ENCODE assay signal across 1 cellular context in genomic region chr11:72814139-72814830, GRCh38.
TF ChIP-seq lines count a peak whose summit lies in the region.

TSS of gene ATG16L2 (plus strand) at chr11:72814411. CDS start at chr11:72814446, 35 bp downstream.

TF ChIP-seq in HepG2, 621 proteins besides CTCF, POLR2A, EP300 and RAD21 (continued from another document and continues in another):
- TF ChIP-seq, protein P1, sequence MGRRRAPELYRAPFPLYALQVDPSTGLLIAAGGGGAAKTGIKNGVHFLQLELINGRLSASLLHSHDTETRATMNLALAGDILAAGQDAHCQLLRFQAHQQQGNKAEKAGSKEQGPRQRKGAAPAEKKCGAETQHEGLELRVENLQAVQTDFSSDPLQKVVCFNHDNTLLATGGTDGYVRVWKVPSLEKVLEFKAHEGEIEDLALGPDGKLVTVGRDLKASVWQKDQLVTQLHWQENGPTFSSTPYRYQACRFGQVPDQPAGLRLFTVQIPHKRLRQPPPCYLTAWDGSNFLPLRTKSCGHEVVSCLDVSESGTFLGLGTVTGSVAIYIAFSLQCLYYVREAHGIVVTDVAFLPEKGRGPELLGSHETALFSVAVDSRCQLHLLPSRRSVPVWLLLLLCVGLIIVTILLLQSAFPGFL (CRISPR knock-in tag; IDR thresholded peaks at IDR 0.05), result 0 out of 2 replicates have a peak, but pooled peaks have one; percentile 65
- no peak for TF ChIP-seq ZBTB20 (CRISPR knock-in tag; IDR thresholded peaks at IDR 0.05; ENCODE audit: borderline replicate concordance, low read depth)
- no peak for TF ChIP-seq ZNF3 (CRISPR knock-in tag; IDR thresholded peaks at IDR 0.05)
- no peak for TF ChIP-seq ZMYM3 (CRISPR knock-in tag; IDR thresholded peaks at IDR 0.05)
- TF ChIP-seq, protein P2, sequence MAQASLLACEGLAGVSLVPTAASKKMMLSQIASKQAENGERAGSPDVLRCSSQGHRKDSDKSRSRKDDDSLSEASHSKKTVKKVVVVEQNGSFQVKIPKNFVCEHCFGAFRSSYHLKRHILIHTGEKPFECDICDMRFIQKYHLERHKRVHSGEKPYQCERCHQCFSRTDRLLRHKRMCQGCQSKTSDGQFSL (CRISPR knock-in tag; IDR thresholded peaks at IDR 0.05), result no peak
- TF ChIP-seq TAF1 (CRISPR knock-in tag; IDR thresholded peaks at IDR 0.05), result peak; percentile 42; the same call in 1 of the 2 replicates
- peak; percentile 25 for TF ChIP-seq TMF1 (CRISPR knock-in tag; IDR thresholded peaks at IDR 0.05; ENCODE audit: low read depth)
- no peak for TF ChIP-seq ZBTB33 (CRISPR knock-in tag; IDR thresholded peaks at IDR 0.05)
- TF ChIP-seq CREBL2 (CRISPR knock-in tag; IDR thresholded peaks at IDR 0.05; ENCODE audit: borderline replicate concordance), result no peak; the same call in 1 of the 2 replicates
- TF ChIP-seq SRSF1 (optimal IDR thresholded peaks at IDR 0.05; ENCODE audit: low read depth, low read length), result no peak
- TF ChIP-seq, protein P3, sequence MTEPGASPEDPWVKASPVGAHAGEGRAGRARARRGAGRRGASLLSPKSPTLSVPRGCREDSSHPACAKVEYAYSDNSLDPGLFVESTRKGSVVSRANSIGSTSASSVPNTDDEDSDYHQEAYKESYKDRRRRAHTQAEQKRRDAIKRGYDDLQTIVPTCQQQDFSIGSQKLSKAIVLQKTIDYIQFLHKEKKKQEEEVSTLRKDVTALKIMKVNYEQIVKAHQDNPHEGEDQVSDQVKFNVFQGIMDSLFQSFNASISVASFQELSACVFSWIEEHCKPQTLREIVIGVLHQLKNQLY (CRISPR knock-in tag; IDR thresholded peaks at IDR 0.05), result no peak
- TF ChIP-seq BRD4 (CRISPR knock-in tag; IDR thresholded peaks at IDR 0.05), result peak; percentile 17; the same call in 1 of the 2 replicates
- TF ChIP-seq SSRP1 (CRISPR knock-in tag; IDR thresholded peaks at IDR 0.05), result no peak
- peak; percentile 7; the same call in 1 of the 2 replicates for TF ChIP-seq RXRA (CRISPR knock-in tag; IDR thresholded peaks at IDR 0.05)
- TF ChIP-seq ZBTB3 (CRISPR knock-in tag; IDR thresholded peaks at IDR 0.05; ENCODE audit: borderline replicate concordance, low read depth), result no peak
- peak; percentile 3; the same call in 1 of the 2 replicates for TF ChIP-seq HOXA5 (CRISPR knock-in tag; IDR thresholded peaks at IDR 0.05)
- peak; percentile 69; the same call in 1 of the 2 replicates for TF ChIP-seq ZGPAT (CRISPR knock-in tag; IDR thresholded peaks at IDR 0.05)
- TF ChIP-seq ZNF143 (CRISPR knock-in tag; IDR thresholded peaks at IDR 0.05), result no peak
- TF ChIP-seq, protein P4, sequence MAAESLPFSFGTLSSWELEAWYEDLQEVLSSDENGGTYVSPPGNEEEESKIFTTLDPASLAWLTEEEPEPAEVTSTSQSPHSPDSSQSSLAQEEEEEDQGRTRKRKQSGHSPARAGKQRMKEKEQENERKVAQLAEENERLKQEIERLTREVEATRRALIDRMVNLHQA (CRISPR knock-in tag; IDR thresholded peaks at IDR 0.05), result no peak
- TF ChIP-seq, protein P5, sequence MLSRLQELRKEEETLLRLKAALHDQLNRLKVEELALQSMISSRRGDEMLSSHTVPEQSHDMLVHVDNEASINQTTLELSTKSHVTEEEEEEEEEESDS (CRISPR knock-in tag; IDR thresholded peaks at IDR 0.05; ENCODE audit: borderline replicate concordance), result 0 out of 2 replicates have a peak, but pooled peaks have one; percentile 9
- TF ChIP-seq, protein P6, sequence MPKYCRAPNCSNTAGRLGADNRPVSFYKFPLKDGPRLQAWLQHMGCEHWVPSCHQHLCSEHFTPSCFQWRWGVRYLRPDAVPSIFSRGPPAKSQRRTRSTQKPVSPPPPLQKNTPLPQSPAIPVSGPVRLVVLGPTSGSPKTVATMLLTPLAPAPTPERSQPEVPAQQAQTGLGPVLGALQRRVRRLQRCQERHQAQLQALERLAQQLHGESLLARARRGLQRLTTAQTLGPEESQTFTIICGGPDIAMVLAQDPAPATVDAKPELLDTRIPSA (CRISPR knock-in tag; IDR thresholded peaks at IDR 0.05; ENCODE audit: borderline replicate concordance), result 0 out of 2 replicates have a peak, but pooled peaks have one; percentile 70
- no peak for TF ChIP-seq ZBTB40 (IDR thresholded peaks at IDR 0.05)
- TF ChIP-seq ZBTB40 (CRISPR knock-in tag; IDR thresholded peaks at IDR 0.05), result peak; percentile 53; the same call in 1 of the 2 replicates
- TF ChIP-seq ZNF709 (CRISPR knock-in tag; IDR thresholded peaks at IDR 0.05), result 0 out of 2 replicates have a peak, but pooled peaks have one; percentile 33
- TF ChIP-seq PLRG1 (conservative IDR thresholded peaks at IDR 0.05), result no peak
- no peak; the same call in none of the 2 replicates for TF ChIP-seq ZNF777 (CRISPR knock-in tag; IDR thresholded peaks at IDR 0.05)
- no peak for TF ChIP-seq SRSF4 (IDR thresholded peaks at IDR 0.05; ENCODE audit: low read depth, low read length, poor library complexity, severe bottlenecking)
- TF ChIP-seq IRF1 (CRISPR knock-in tag; IDR thresholded peaks at IDR 0.05; ENCODE audit: low read depth), result no peak
- no peak for TF ChIP-seq RNF2 (conservative IDR thresholded peaks at IDR 0.05; ENCODE audit: low read depth)
- TF ChIP-seq, protein P7, sequence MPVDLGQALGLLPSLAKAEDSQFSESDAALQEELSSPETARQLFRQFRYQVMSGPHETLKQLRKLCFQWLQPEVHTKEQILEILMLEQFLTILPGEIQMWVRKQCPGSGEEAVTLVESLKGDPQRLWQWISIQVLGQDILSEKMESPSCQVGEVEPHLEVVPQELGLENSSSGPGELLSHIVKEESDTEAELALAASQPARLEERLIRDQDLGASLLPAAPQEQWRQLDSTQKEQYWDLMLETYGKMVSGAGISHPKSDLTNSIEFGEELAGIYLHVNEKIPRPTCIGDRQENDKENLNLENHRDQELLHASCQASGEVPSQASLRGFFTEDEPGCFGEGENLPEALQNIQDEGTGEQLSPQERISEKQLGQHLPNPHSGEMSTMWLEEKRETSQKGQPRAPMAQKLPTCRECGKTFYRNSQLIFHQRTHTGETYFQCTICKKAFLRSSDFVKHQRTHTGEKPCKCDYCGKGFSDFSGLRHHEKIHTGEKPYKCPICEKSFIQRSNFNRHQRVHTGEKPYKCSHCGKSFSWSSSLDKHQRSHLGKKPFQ (CRISPR knock-in tag; IDR thresholded peaks at IDR 0.05; ENCODE audit: insufficient replicate concordance), result peak; percentile 39
- TF ChIP-seq, protein P8, sequence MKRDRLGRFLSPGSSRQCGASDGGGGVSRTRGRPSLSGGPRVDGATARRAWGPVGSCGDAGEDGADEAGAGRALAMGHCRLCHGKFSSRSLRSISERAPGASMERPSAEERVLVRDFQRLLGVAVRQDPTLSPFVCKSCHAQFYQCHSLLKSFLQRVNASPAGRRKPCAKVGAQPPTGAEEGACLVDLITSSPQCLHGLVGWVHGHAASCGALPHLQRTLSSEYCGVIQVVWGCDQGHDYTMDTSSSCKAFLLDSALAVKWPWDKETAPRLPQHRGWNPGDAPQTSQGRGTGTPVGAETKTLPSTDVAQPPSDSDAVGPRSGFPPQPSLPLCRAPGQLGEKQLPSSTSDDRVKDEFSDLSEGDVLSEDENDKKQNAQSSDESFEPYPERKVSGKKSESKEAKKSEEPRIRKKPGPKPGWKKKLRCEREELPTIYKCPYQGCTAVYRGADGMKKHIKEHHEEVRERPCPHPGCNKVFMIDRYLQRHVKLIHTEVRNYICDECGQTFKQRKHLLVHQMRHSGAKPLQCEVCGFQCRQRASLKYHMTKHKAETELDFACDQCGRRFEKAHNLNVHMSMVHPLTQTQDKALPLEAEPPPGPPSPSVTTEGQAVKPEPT (CRISPR knock-in tag; IDR thresholded peaks at IDR 0.05; ENCODE audit: low read depth), result peak; percentile 59; the same call in 1 of the 2 replicates
